ENCODE assay signal across 8 cellular contexts in the genomic region with DNA sequence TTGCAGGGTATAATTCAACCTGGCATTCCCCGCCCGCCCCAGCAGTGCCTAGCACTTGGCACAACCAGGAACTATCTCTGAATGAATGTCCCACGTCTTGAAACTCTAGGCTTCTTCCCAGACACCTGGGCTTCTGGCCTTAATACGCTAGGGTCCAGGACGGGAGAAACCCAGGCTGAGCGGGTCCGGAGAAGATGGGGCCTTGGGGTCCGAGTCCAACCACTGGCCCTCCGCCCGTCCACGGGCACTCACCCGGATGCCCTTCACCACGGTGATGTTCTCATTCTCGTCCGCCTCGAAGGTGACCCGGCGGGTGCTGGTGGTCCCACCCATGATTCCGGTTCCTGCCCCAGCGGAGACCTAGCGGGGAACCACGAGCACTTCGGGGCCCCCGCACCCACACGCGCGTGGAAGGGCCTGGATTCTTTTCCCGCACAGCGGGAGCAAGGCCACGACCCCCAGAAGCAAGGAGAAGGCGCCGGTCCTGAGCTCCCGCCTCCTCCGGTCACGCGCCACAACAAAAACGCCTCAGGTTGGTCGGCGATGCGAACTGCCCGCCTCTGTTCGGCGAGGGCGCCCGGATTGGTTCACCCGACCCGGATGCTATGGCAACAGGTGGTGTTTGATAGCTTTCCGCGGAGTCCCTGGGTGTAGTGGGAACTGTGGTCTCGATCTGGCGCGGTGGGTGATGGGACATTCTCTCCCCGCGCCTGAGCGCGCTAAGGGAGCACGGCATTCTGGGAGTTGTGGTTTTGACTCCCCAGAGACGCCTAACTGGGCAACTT. TPM values are rescaled to one million over a fixed set of nuclear protein-coding genes. Genes with fewer than 3 reads are reported as not detected.
DNase-seq lines count a peak whose midpoint lies in the region; ATAC-seq and TF ChIP-seq lines count a peak whose summit lies in the region.

A gene (minus strand): TSS at position 486 of the 785 bp plus-strand sequence. CDS start 153 bp downstream, at position 333.

- H3K9ac ChIP-seq in DND-41 (ENCODE audit: low read depth, low read length): peak within 1 kb of the TSS; percentile 89
- H3K9ac ChIP-seq in GM23248: peak within 1 kb of the TSS; percentile 91

- TF ChIP-seq CTCF in DND-41 (IDR thresholded peaks at IDR 0.05; ENCODE audit: borderline replicate concordance, extremely low read depth, low read length, poor library complexity, severe bottlenecking) (no peak), esophagus squamous epithelium (IDR thresholded peaks at IDR 0.05) (peak in 1 of 6 experiments; percentile 4)

- H3K9me3 Mint-ChIP-seq in activated T-helper 1 cell treated with anti-CD3 and anti-CD28 coated beads, Interleukin-12 subunit alpha, Interleukin-12 subunit beta, Interleukin-2, Interleukin-4 antibody, amounts not matched to agents 30 ng/mL and 10 ng/mL and 1 ng/mL, durations not matched to agents 14 hours and 24 hours and 36 hours: no peaks in the 10 kb centered on the region

- H4K20me1 ChIP-seq in DND-41 (ENCODE audit: insufficient read depth, low read length) (peaks cover 31% of the 10 kb centered on the region), GM23248 (ENCODE audit: insufficient read depth) (no peaks in the 10 kb centered on the region)

- peak in 2 of 4 donors; percentile 61 to 68 for TF ChIP-seq POLR2A in esophagus squamous epithelium (IDR thresholded peaks at IDR 0.05)

- H3K79me2 ChIP-seq in DND-41 (ENCODE audit: insufficient read depth, low read length): peaks cover 51% of the 10 kb centered on the region
- peaks cover 51% of the 10 kb centered on the region for H3K79me2 ChIP-seq in GM23248 (ENCODE audit: insufficient read depth)

- H3K27me3 ChIP-seq in DND-41 (ENCODE audit: insufficient read depth, low read length, poor library complexity): no peaks in the 10 kb centered on the region
- no peaks in the 10 kb centered on the region for H3K27me3 ChIP-seq in GM23248 (replicated peaks; ENCODE audit: insufficient read depth)
- no peaks in the 10 kb centered on the region for H3K27me3 ChIP-seq in esophagus squamous epithelium

- H3K9me3 ChIP-seq in DND-41 (ENCODE audit: insufficient read depth, low read length, severe bottlenecking) (no peaks in the 10 kb centered on the region), GM23248 (ENCODE audit: low read depth) (no peaks in the 10 kb centered on the region), esophagus squamous epithelium (no peaks in the 10 kb centered on the region)

- H3K4me3 Mint-ChIP-seq in activated T-helper 1 cell treated with anti-CD3 and anti-CD28 coated beads, Interleukin-12 subunit alpha, Interleukin-12 subunit beta, Interleukin-2, Interleukin-4 antibody, amounts not matched to agents 30 ng/mL and 10 ng/mL and 1 ng/mL, durations not matched to agents 14 hours and 24 hours and 36 hours: peak within 1 kb of the TSS; percentile 93

- peaks cover 33% of the 10 kb centered on the region for H3K4me1 Mint-ChIP-seq in activated T-helper 1 cell treated with anti-CD3 and anti-CD28 coated beads, Interleukin-12 subunit alpha, Interleukin-12 subunit beta, Interleukin-2, Interleukin-4 antibody, amounts not matched to agents 30 ng/mL and 10 ng/mL and 1 ng/mL, durations not matched to agents 14 hours and 24 hours and 36 hours (ENCODE audit: low read depth)

- peak; percentile 98 for ATAC-seq in DND-41 (ENCODE audit: insufficient read depth, low read depth)

- peak within 1 kb of the TSS; percentile 85 for H3K27ac ChIP-seq in DND-41 (ENCODE audit: low read length)
- peak within 1 kb of the TSS; percentile 74 for H3K27ac ChIP-seq in GM23248
- H3K27ac ChIP-seq in esophagus squamous epithelium: peak within 1 kb of the TSS; percentile 79 to 91 (median 89)

- in situ Hi-C loops in GM23248 (cut with MboI): no loop called here

- H2AFZ ChIP-seq in DND-41 (ENCODE audit: low read depth, low read length) (peak within 1 kb of the TSS; percentile 88), GM23248 (peak within 1 kb of the TSS; percentile 88)

- intact Hi-C loops in activated T-helper 1 cell treated with anti-CD3 and anti-CD28 coated beads, Interleukin-12 subunit alpha, Interleukin-12 subunit beta, Interleukin-2, Interleukin-4 antibody, amounts not matched to agents 30 ng/mL and 10 ng/mL and 1 ng/mL, durations not matched to agents 14 hours and 24 hours and 36 hours (cut with micrococcal nuclease): loop anchor here (1.0 to 5.0 kb wide), 9 partner anchors 44 to 1754 kb away; a partner anchor contains a TSS
- intact Hi-C loops in esophagus squamous epithelium (cut with DNase I): no loop called here

- no peaks in the 10 kb centered on the region for H3F3A ChIP-seq in GM23248 (ENCODE audit: insufficient read depth)

- peak within 1 kb of the TSS; percentile 95 to 96 for H3K4me3 ChIP-seq in DND-41 (ENCODE audit: low read depth in 1 of 2, low read length in 2 of 2)
- H3K4me3 ChIP-seq in GM23248: peak within 1 kb of the TSS; percentile 87
- peak within 1 kb of the TSS; percentile 82 to 96 (median 91) for H3K4me3 ChIP-seq in esophagus squamous epithelium

- H3K4me2 ChIP-seq in DND-41 (ENCODE audit: insufficient read depth, low read length) (peak within 1 kb of the TSS; percentile 92), GM23248 (ENCODE audit: unreplicated experiment) (peak within 1 kb of the TSS; percentile 89)

- H3K4me1 ChIP-seq in DND-41 (ENCODE audit: insufficient read depth, low read length) (peaks cover 28% of the 10 kb centered on the region), GM23248 (ENCODE audit: insufficient read depth) (peaks cover 8% of the 10 kb centered on the region), esophagus squamous epithelium (peaks cover 5 to 29% (median 15%) of the 10 kb centered on the region in 3 donors)

- no peaks in the 10 kb centered on the region for H3K9me2 ChIP-seq in GM23248 (ENCODE audit: insufficient read depth)

- WGBS in GM23248 (ENCODE audit: low coverage in 1 of 2, low lambda C conversion rate in 2 of 2, missing lambda C conversion rate in 2 of 2), 2 experiments: 0 to 1% methylated on average over 58 of the region's 58 CpGs
- WGBS in esophagus squamous epithelium, 2 donors: 0% methylated on average over 5 of the region's 58 CpGs; no CpG with 5 or more reads in 1 of the 2 donors

- DNase-seq in DND-41: peak; percentile 99
- DNase-seq in GM23248: peak; percentile 100
- DNase-seq in Kasumi-1 (lab: John Stamatoyannopoulos, UW): peak; percentile 98
- DNase-seq in RPMI7951 (ENCODE audit: low read depth): peak; percentile 98
- DNase-seq in activated T-helper 1 cell treated with anti-CD3 and anti-CD28 coated beads, Interleukin-12 subunit alpha, Interleukin-12 subunit beta, Interleukin-2, Interleukin-4 antibody, amounts not matched to agents 30 ng/mL and 10 ng/mL and 1 ng/mL, durations not matched to agents 14 hours and 24 hours and 36 hours (ENCODE audit: low spot score): peak; percentile 95
- peak; percentile 93 for DNase-seq in esophagus squamous epithelium (lab: John Stamatoyannopoulos, UW)
- DNase-seq in myocyte (ENCODE audit: low read depth): peak; percentile 100
- DNase-seq in stimulated activated CD8-positive, alpha-beta memory T cell treated with anti-CD3 and anti-CD28 coated beads, Interleukin-7, amount 100 ng/mL, for 48 hours (ENCODE audit: extremely low read depth in 1 of 2, low read depth in 1 of 2): peak; percentile 94 to 96

- no peaks in the 10 kb centered on the region for H3K27me3 Mint-ChIP-seq in activated T-helper 1 cell treated with anti-CD3 and anti-CD28 coated beads, Interleukin-12 subunit alpha, Interleukin-12 subunit beta, Interleukin-2, Interleukin-4 antibody, amounts not matched to agents 30 ng/mL and 10 ng/mL and 1 ng/mL, durations not matched to agents 14 hours and 24 hours and 36 hours (ENCODE audit: insufficient read depth)

- peaks cover 2% of the 10 kb centered on the region for H3K36me3 Mint-ChIP-seq in activated T-helper 1 cell treated with anti-CD3 and anti-CD28 coated beads, Interleukin-12 subunit alpha, Interleukin-12 subunit beta, Interleukin-2, Interleukin-4 antibody, amounts not matched to agents 30 ng/mL and 10 ng/mL and 1 ng/mL, durations not matched to agents 14 hours and 24 hours and 36 hours (ENCODE audit: low read depth)

- H3K36me3 ChIP-seq in DND-41 (ENCODE audit: insufficient read depth, low read length): peaks cover 15% of the 10 kb centered on the region
- no peaks in the 10 kb centered on the region for H3K36me3 ChIP-seq in GM23248 (ENCODE audit: low read depth)
- H3K36me3 ChIP-seq in esophagus squamous epithelium: no peaks in the 10 kb centered on the region

- H3K27ac Mint-ChIP-seq in activated T-helper 1 cell treated with anti-CD3 and anti-CD28 coated beads, Interleukin-12 subunit alpha, Interleukin-12 subunit beta, Interleukin-2, Interleukin-4 antibody, amounts not matched to agents 30 ng/mL and 10 ng/mL and 1 ng/mL, durations not matched to agents 14 hours and 24 hours and 36 hours: peak within 1 kb of the TSS; percentile 94

RNA-seq across cellular contexts. Expression of the gene that starts here (rescaled TPM):
- 43.7 and 44.3 TPM in 2 replicates for total RNA-seq in GM23248 (2014; rRNA removed; shearing (Covaris generic))
- 65.8 and 66.1 TPM in 2 replicates for polyA plus RNA-seq in GM23248 (2016; fragmentation: Nextera tagmentation; extraction: Ambion mirVana)
- total RNA-seq in RPMI7951 (2014; rRNA removed; shearing (Covaris generic)): 96.2 and 99.5 TPM in 2 replicates
- 69.9 and 76.8 TPM in 2 replicates for total RNA-seq in activated T-helper 1 cell treated with anti-CD3 and anti-CD28 coated beads, Interleukin-12 subunit alpha, Interleukin-12 subunit beta, Interleukin-2, Interleukin-4 antibody, amounts not matched to agents 30 ng/mL and 10 ng/mL and 1 ng/mL, durations not matched to agents 14 hours and 24 hours and 36 hours
- total RNA-seq in esophagus squamous epithelium: 10 to 100 TPM; 36.8 to 55.0 (median 40.9) TPM
- 81.0 and 133 TPM in 2 replicates for total RNA-seq in myocyte
- 54.3 TPM for polyA plus RNA-seq in myocyte (2012)

Comparison
In these comparisons a context has a peak if more than half of its experiments do, and no peak if none do; other contexts are left out.
1. Peak in every context shown above with its lines: DNase-seq, ATAC-seq, H3K4me3 ChIP-seq and H3K27ac ChIP-seq.